In genomic region chr19:5352229-5352763, GRCh38 we compare ENCODE assay signal across 14 cellular contexts. TPM values are rescaled to one million over a fixed set of nuclear protein-coding genes. Genes with fewer than 3 reads are reported as not detected.
DNase-seq lines count a peak whose midpoint lies in the region; TF ChIP-seq lines count a peak whose summit lies in the region.
"Had no signal": no experiment of that assay in that cellular context is flagged by ENCODE, and none has a peak within 500 bp of the region (broad histone marks: within the 10 kb centered on the region; RNA-seq: fewer than 3 reads in every experiment).

No MANE protein-coding gene starts in this region.

- H3K27me3 ChIP-seq in SK-N-SH (ENCODE audit: insufficient read depth) (no peaks in the 10 kb centered on the region), iPS-20b (ENCODE audit: insufficient read depth, low read length) (no peaks in the 10 kb centered on the region)

- DNase-seq in ACHN (peak; percentile 12), HEK293T (ENCODE audit: extremely low spot score) (peak; percentile 27), SK-N-SH (no peak), immature natural killer cell (no peak), NCI-H2171 treated with DMSO at 0.1 percent for 48 hours (lab: John Stamatoyannopoulos, UW) (no peak), DMS53 treated with DMSO at 0.1 percent for 48 hours (lab: John Stamatoyannopoulos, UW; ENCODE audit: unreplicated experiment) (no peak), GM10248 (ENCODE audit: extremely low spot score) (no peak)
- DNase-seq: activated B cell treated with CpG ODN at 0.5 μM for 24 hours; activated CD8-positive, alpha-beta memory T cell treated with anti-CD3 and anti-CD28 coated beads, Interleukin-2, amount 10 ng/mL, durations not matched to agents 7 days and 5 days; activated naive CD4-positive, alpha-beta T cell treated with anti-CD3 and anti-CD28 coated beads, Interleukin-2, amount 50 U/mL, for 16 hours; DMS79 had no signal

- no peaks in the 10 kb centered on the region for H3K79me2 ChIP-seq in SK-N-SH (ENCODE audit: insufficient read depth)

- H3K27ac Mint-ChIP-seq in immature natural killer cell, result no peak overlapping the region
- H3K27ac Mint-ChIP-seq: activated B cell treated with CpG ODN at 0.5 μM for 24 hours; activated CD8-positive, alpha-beta memory T cell treated with anti-CD3 and anti-CD28 coated beads, Interleukin-2, amount 10 ng/mL, durations not matched to agents 7 days and 5 days had no signal

- H3K9ac ChIP-seq in SK-N-SH, result no peak overlapping the region
- peak overlapping the region; percentile 87 for H3K9ac ChIP-seq in iPS-20b (ENCODE audit: low read depth, low read length)

- H2AFZ ChIP-seq in SK-N-SH (ENCODE audit: low read depth), result no peak overlapping the region

- no peaks in the 10 kb centered on the region for H3F3A ChIP-seq in SK-N-SH (replicated peaks; ENCODE audit: insufficient read depth)

- H3K36me3 ChIP-seq in SK-N-SH (replicated peaks in 1 of 2; ENCODE audit: control insufficient read depth in 1 of 2, insufficient read depth in 2 of 2, low read length in 1 of 2) (no peaks in the 10 kb centered on the region), iPS-20b (ENCODE audit: insufficient read depth, low read depth, low read length) (no peaks in the 10 kb centered on the region)
- H3K36me3 ChIP-seq: cardiac muscle cell had no signal

- TF ChIP-seq EP300 in SK-N-SH (IDR thresholded peaks at IDR 0.05; ENCODE audit: borderline replicate concordance in 1 of 2, low read depth in 1 of 2, low read length in 1 of 2), result no peak

- POLR2A ChIA-PET in HEK293T (lab: Yijun Ruan, JAX), result no interaction called here
- POLR2A ChIA-PET in SK-N-SH (lab: Yijun Ruan, JAX), result no interaction called here
- POLR2A ChIA-PET in GM10248 (lab: Yijun Ruan, JAX), result no interaction called here

- H3K9me2 ChIP-seq in SK-N-SH, result no peaks in the 10 kb centered on the region

- peaks cover 0 to 6% (median 0%) of the 10 kb centered on the region in 6 donors for H3K9me3 Mint-ChIP-seq in immature natural killer cell

- no peak for TF ChIP-seq CTCF in SK-N-SH (IDR thresholded peaks at IDR 0.05)
- no peak for TF ChIP-seq CTCF in GM10248 (IDR thresholded peaks at IDR 0.05; ENCODE audit: control extremely low read depth, extremely low read depth, low read depth, missing control alignments)

- H3K4me2 ChIP-seq in SK-N-SH, result no peak overlapping the region

- TF ChIP-seq RAD21 in SK-N-SH (IDR thresholded peaks at IDR 0.05; ENCODE audit: low read length), result no peak

- H3K27ac ChIP-seq in SK-N-SH (ENCODE audit: low read depth in 2 of 2, low read length in 1 of 2) (no peak overlapping the region), iPS-20b (ENCODE audit: low read length) (peak overlapping the region; percentile 31)
- H3K27ac ChIP-seq: cardiac muscle cell had no signal

- WGBS in SK-N-SH (ENCODE audit: low lambda C conversion rate), result 37% methylated on average over 8 of the region's 8 CpGs

- no peak overlapping the region for H3K4me3 Mint-ChIP-seq in immature natural killer cell
- H3K4me3 Mint-ChIP-seq: activated B cell treated with CpG ODN at 0.5 μM for 24 hours; activated CD8-positive, alpha-beta memory T cell treated with anti-CD3 and anti-CD28 coated beads, Interleukin-2, amount 10 ng/mL, durations not matched to agents 7 days and 5 days had no signal

- in situ Hi-C loops in ACHN (cut with HindIII; ENCODE audit: low pct_ligation_motif_present, low pct_unique_long_range_greater_than_20kb, low sequenced_read_pairs), result no loop called here

- H3K4me3 ChIP-seq in SK-N-SH (ENCODE audit: low read depth in 2 of 2, low read length in 1 of 2) (no peak overlapping the region), iPS-20b (ENCODE audit: low read length) (no peak overlapping the region)
- H3K4me3 ChIP-seq: cardiac muscle cell, GM12878 had no signal

- no peaks in the 10 kb centered on the region for H4K20me1 ChIP-seq in SK-N-SH (ENCODE audit: insufficient read depth)

- no peaks in the 10 kb centered on the region for H3K4me1 Mint-ChIP-seq in immature natural killer cell
- H3K4me1 Mint-ChIP-seq: activated B cell treated with CpG ODN at 0.5 μM for 24 hours; activated CD8-positive, alpha-beta memory T cell treated with anti-CD3 and anti-CD28 coated beads, Interleukin-2, amount 10 ng/mL, durations not matched to agents 7 days and 5 days had no signal

- no peaks in the 10 kb centered on the region for H3K36me3 Mint-ChIP-seq in immature natural killer cell
- H3K36me3 Mint-ChIP-seq: activated CD8-positive, alpha-beta memory T cell treated with anti-CD3 and anti-CD28 coated beads, Interleukin-2, amount 10 ng/mL, durations not matched to agents 7 days and 5 days had no signal

- H3K9me3 ChIP-seq in SK-N-SH, result no peaks in the 10 kb centered on the region
- peaks cover 6% of the 10 kb centered on the region for H3K9me3 ChIP-seq in iPS-20b (ENCODE audit: insufficient read depth, low read depth, low read length)

- H3K27me3 Mint-ChIP-seq in immature natural killer cell (ENCODE audit: low read depth in 3 of 3), result peaks cover 2 to 5% (median 4%) of the 10 kb centered on the region in 3 donors
- H3K27me3 Mint-ChIP-seq: activated CD8-positive, alpha-beta memory T cell treated with anti-CD3 and anti-CD28 coated beads, Interleukin-2, amount 10 ng/mL, durations not matched to agents 7 days and 5 days had no signal

- H3K4me1 ChIP-seq in SK-N-SH (ENCODE audit: control insufficient read depth in 1 of 2, insufficient read depth in 2 of 2, low read depth in 1 of 2, low read length in 1 of 2) (no peaks in the 10 kb centered on the region), iPS-20b (ENCODE audit: insufficient read depth, low read length) (no peaks in the 10 kb centered on the region)

- CTCF ChIA-PET in HEK293T (lab: Yijun Ruan, JAX) (no interaction called here), SK-N-SH (lab: Yijun Ruan, JAX) (no interaction called here), GM10248 (lab: Yijun Ruan, JAX) (no interaction called here)

TF ChIP-seq in HEK293T, 16 proteins besides CTCF, POLR2A, EP300 and RAD21 (continues in another document):
- TF ChIP-seq NFRKB (IDR thresholded peaks at IDR 0.05), result peak; percentile 49; the same call in 1 of the 2 replicates
- no peak for TF ChIP-seq CTBP1 (IDR thresholded peaks at IDR 0.05; ENCODE audit: borderline replicate concordance)
- TF ChIP-seq HDGF (IDR thresholded peaks at IDR 0.05; ENCODE audit: borderline replicate concordance), result no peak
- peak; percentile 24; the same call in 1 of the 2 replicates for TF ChIP-seq ZNF384 (IDR thresholded peaks at IDR 0.05)
- peak; percentile 68 for TF ChIP-seq ARNT (IDR thresholded peaks at IDR 0.05)
- peak; percentile 40; the same call in 1 of the 2 replicates for TF ChIP-seq L3MBTL2 (conservative IDR thresholded peaks at IDR 0.05)
- TF ChIP-seq SUZ12 (IDR thresholded peaks at IDR 0.05), result no peak
- TF ChIP-seq BHLHE40 (IDR thresholded peaks at IDR 0.05; ENCODE audit: borderline replicate concordance), result peak; percentile 48; the same call in 1 of the 2 replicates
- no peak for TF ChIP-seq TARDBP (IDR thresholded peaks at IDR 0.05)
- TF ChIP-seq SP1 (IDR thresholded peaks at IDR 0.05), result no peak
- TF ChIP-seq FOXK2 (IDR thresholded peaks at IDR 0.05), result 0 out of 2 replicates have a peak, but pooled peaks have one; percentile 57
- no peak for TF ChIP-seq LEF1 (IDR thresholded peaks at IDR 0.05; ENCODE audit: borderline replicate concordance)
- no peak for TF ChIP-seq FOXM1 (IDR thresholded peaks at IDR 0.05; ENCODE audit: borderline replicate concordance)
- TF ChIP-seq ELF4 (IDR thresholded peaks at IDR 0.05), result peak; percentile 80
- TF ChIP-seq FOXA1 (IDR thresholded peaks at IDR 0.05), result no peak

TF ChIP-seq in SK-N-SH, 30 proteins besides CTCF, POLR2A, EP300 and RAD21:
- TF ChIP-seq PBX3 (IDR thresholded peaks at IDR 0.05), result no peak
- peak; percentile 59; the same call in 1 of the 2 replicates for TF ChIP-seq POLR2AphosphoS5 (IDR thresholded peaks at IDR 0.05; ENCODE audit: low read depth, low read length)

RNA-seq across cellular contexts. Expression of gene PTPRS, which starts 11.7 kb away (rescaled TPM):
- polyA plus RNA-seq in SK-N-SH (2012; rRNA removed), result 57.1 and 91.0 TPM in 2 replicates
- 27.1 and 43.7 TPM in 2 replicates for polyA plus RNA-seq in SK-N-SH (2012; cell fraction: cytosol; rRNA removed)
- 144 and 167 TPM in 2 replicates for polyA plus RNA-seq in SK-N-SH (2012; cell fraction: nucleus; rRNA removed)
- polyA plus RNA-seq in immature natural killer cell, result under 1 TPM in 1 of 3 donors, not detected in 2; 0.10 TPM

Comparison
In these comparisons a context has a peak if more than half of its experiments do, and no peak if none do; other contexts are left out.
1. DNase-seq: peak in ACHN (single experiment) and HEK293T (single experiment); none in SK-N-SH (single experiment), immature natural killer cell (0 of 3), NCI-H2171 treated with DMSO at 0.1 percent for 48 hours (single experiment), DMS53 treated with DMSO at 0.1 percent for 48 hours (single experiment) and GM10248 (single experiment).
2. RNA of gene PTPRS, which starts 11.7 kb away (polyA plus RNA-seq): 27.1 to 167 TPM in SK-N-SH; 0.10 TPM in immature natural killer cell; every median in the first group is over 10 times any median in the second.